ENCODE assay signal across 13 cellular contexts in the genomic region with DNA sequence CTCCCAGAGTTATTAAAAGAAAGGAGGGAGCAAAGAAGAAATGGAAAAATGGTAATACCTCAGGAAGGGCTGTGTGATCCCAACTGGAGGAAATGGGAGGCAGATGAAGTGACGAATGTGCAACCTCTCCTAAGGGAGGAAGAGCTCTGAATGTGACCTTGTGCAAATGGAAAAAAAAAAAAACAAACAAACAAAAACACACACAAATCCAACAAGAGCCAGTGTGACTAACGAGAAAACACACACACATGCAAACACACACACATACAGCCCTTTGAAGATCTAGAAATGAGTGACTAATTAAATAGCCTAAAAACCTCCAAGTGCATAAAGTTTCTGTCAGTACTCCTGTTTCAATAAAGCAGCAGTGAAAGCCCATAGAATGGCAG. TPM values are rescaled to one million over a fixed set of nuclear protein-coding genes. Genes with fewer than 3 reads are reported as not detected.
DNase-seq lines count a peak whose midpoint lies in the region; ATAC-seq, FAIRE-seq and TF ChIP-seq lines count a peak whose summit lies in the region.
"Had no signal": no experiment of that assay in that cellular context is flagged by ENCODE, and none has a peak within 500 bp of the region (broad histone marks: within the 10 kb centered on the region; RNA-seq: fewer than 3 reads in every experiment).

No MANE protein-coding gene starts in this region.

- H3K56ac ChIP-seq in H1 (replicated peaks; ENCODE audit: insufficient read length, low read depth, low read length), result no peak overlapping the region

- H3K27ac ChIP-seq in ACC112 (ENCODE audit: low read depth, low read length) (peak overlapping the region; percentile 85), H1 (ENCODE audit: low read depth, low read length) (no peak overlapping the region)
- no peak overlapping the region for H3K27ac ChIP-seq in naive thymus-derived CD4-positive, alpha-beta T cell (ENCODE audit: low read depth, low read length)

- H3K4me1 Mint-ChIP-seq in nephron progenitor cell, result peaks cover 15% of the 10 kb centered on the region
- H3K4me1 Mint-ChIP-seq in naive thymus-derived CD4-positive, alpha-beta T cell, result peaks cover 0 to 8% (median 0%) of the 10 kb centered on the region in 7 donors
- no peaks in the 10 kb centered on the region for H3K4me1 Mint-ChIP-seq in activated naive CD8-positive, alpha-beta T cell treated with anti-CD3 and anti-CD28 coated beads, Interleukin-2, amount 50 U/mL, for 24 hours

- peak; percentile 78 for DNase-seq in M059J (ENCODE audit: low read depth)
- no peak for DNase-seq in H1 (ENCODE audit: low read depth in 1 of 2, low spot score in 2 of 2)
- no peak for DNase-seq in nephron progenitor cell
- no peak for DNase-seq in naive thymus-derived CD4-positive, alpha-beta T cell
- no peak for DNase-seq in activated naive CD8-positive, alpha-beta T cell treated with anti-CD3 and anti-CD28 coated beads, Interleukin-2, amount 50 U/mL, for 24 hours
- DNase-seq in NCI-H748 (lab: John Stamatoyannopoulos, UW; ENCODE audit: unreplicated experiment), result no peak
- DNase-seq: activated T-cell treated with anti-CD3 and anti-CD28 coated beads, Interleukin-2, amount 50 U/mL, for 4 hours; BE2C; NCI-H146 had no signal

- H2BK20ac ChIP-seq in H1 (ENCODE audit: low read length), result no peak overlapping the region

- H4K91ac ChIP-seq in H1 (replicated peaks; ENCODE audit: insufficient read length, low read length), result no peak overlapping the region

- H3K23me2 ChIP-seq in H1 (ENCODE audit: low read depth, low read length), result no peaks in the 10 kb centered on the region

- no peaks in the 10 kb centered on the region for H4K20me1 ChIP-seq in H1 (replicated peaks in 1 of 2; ENCODE audit: control insufficient read depth in 1 of 2, insufficient read depth in 2 of 2, low read length in 2 of 2)

- H3K9me3 Mint-ChIP-seq in nephron progenitor cell, result peaks cover 3% of the 10 kb centered on the region
- peaks cover 2 to 15% (median 7%) of the 10 kb centered on the region in 11 donors for H3K9me3 Mint-ChIP-seq in naive thymus-derived CD4-positive, alpha-beta T cell
- peaks cover 16% of the 10 kb centered on the region for H3K9me3 Mint-ChIP-seq in activated naive CD8-positive, alpha-beta T cell treated with anti-CD3 and anti-CD28 coated beads, Interleukin-2, amount 50 U/mL, for 24 hours

- H3K4me3 Mint-ChIP-seq in nephron progenitor cell, result peak overlapping the region; percentile 53
- no peak overlapping the region for H3K4me3 Mint-ChIP-seq in naive thymus-derived CD4-positive, alpha-beta T cell
- H3K4me3 Mint-ChIP-seq in activated naive CD8-positive, alpha-beta T cell treated with anti-CD3 and anti-CD28 coated beads, Interleukin-2, amount 50 U/mL, for 24 hours, result no peak overlapping the region
- H3K4me3 Mint-ChIP-seq: activated T-cell treated with anti-CD3 and anti-CD28 coated beads, Interleukin-2, amount 50 U/mL, for 4 hours had no signal

- no peak overlapping the region for H2AK5ac ChIP-seq in H1 (ENCODE audit: low read depth, low read length)

- no peaks in the 10 kb centered on the region for H3K79me1 ChIP-seq in H1 (ENCODE audit: low read depth, low read length)

- POLR2A ChIA-PET in H1 (lab: Charles Lee; ENCODE audit: partially characterized antibody), result interaction anchor here (1.0 to 3.9 kb wide), 6 partner anchors 12 to 51 kb away, joined by 3 to 20 read pairs (median 8); partner anchors contain the start of gene CCN1
- POLR2A ChIA-PET in naive thymus-derived CD4-positive, alpha-beta T cell (lab: Charles Lee), result no interaction called here

- H2BK120ac ChIP-seq in H1 (replicated peaks; ENCODE audit: low read depth, low read length), result no peak overlapping the region

- peaks cover 26% of the 10 kb centered on the region for H3K36me3 Mint-ChIP-seq in nephron progenitor cell (ENCODE audit: low read depth)
- peaks cover 12 to 85% (median 69%) of the 10 kb centered on the region in 5 donors for H3K36me3 Mint-ChIP-seq in naive thymus-derived CD4-positive, alpha-beta T cell
- peaks cover 43% of the 10 kb centered on the region for H3K36me3 Mint-ChIP-seq in activated naive CD8-positive, alpha-beta T cell treated with anti-CD3 and anti-CD28 coated beads, Interleukin-2, amount 50 U/mL, for 24 hours (ENCODE audit: low read depth)

- TF ChIP-seq EP300 in H1 (IDR thresholded peaks at IDR 0.05; ENCODE audit: borderline replicate concordance in 1 of 2, low read depth in 2 of 2, low read length in 2 of 2), result no peak

- H3K9me3 ChIP-seq in H1 (ENCODE audit: insufficient read depth in 2 of 2, low read depth in 1 of 2, low read length in 1 of 2), result no peaks in the 10 kb centered on the region
- H3K9me3 ChIP-seq in naive thymus-derived CD4-positive, alpha-beta T cell (ENCODE audit: control insufficient read depth in 2 of 3, low read length in 3 of 3), result no peaks in the 10 kb centered on the region
- H3K9me3 ChIP-seq: BE2C had no signal

- 0 out of 2 replicates have a peak overlapping the region, but pooled peaks have one; percentile 62 for H2BK12ac ChIP-seq in H1 (ENCODE audit: low read depth, low read length)

- H3K4ac ChIP-seq in H1 (replicated peaks; ENCODE audit: insufficient read length, low read depth, low read length), result no peak overlapping the region

- no peak overlapping the region for H3K9ac ChIP-seq in H1 (replicated peaks in 1 of 4; ENCODE audit: extremely low read depth in 1 of 4, low read depth in 3 of 4, low read length in 3 of 4)

- peak overlapping the region in 1 of 2 experiments; percentile 29; a peak in 2 of 4 replicates for H3K4me2 ChIP-seq in H1 (ENCODE audit: insufficient read depth in 1 of 2, low read depth in 2 of 2, low read length in 2 of 2)

- FAIRE-seq in H1 (lab: Jason Lieb, UNC), result no peak
- FAIRE-seq: G401.6 had no signal

- H3K4me1 ChIP-seq in ACC112 (ENCODE audit: control insufficient read depth, insufficient read depth, low read length, unreplicated experiment), result peaks cover 34% of the 10 kb centered on the region
- peaks cover 3 to 11% (median 6%) of the 10 kb centered on the region in 4 experiments; a peak in 6 of 7 replicates for H3K4me1 ChIP-seq in H1 (replicated peaks in 1 of 4; ENCODE audit: control insufficient read depth in 3 of 4, insufficient read depth in 4 of 4, low read length in 3 of 4)
- no peaks in the 10 kb centered on the region for H3K4me1 ChIP-seq in naive thymus-derived CD4-positive, alpha-beta T cell (ENCODE audit: control insufficient read depth in 2 of 2, insufficient read depth in 2 of 2, low read length in 2 of 2)
- H3K4me1 ChIP-seq: BE2C had no signal

- no peaks in the 10 kb centered on the region for H3K27me3 ChIP-seq in ACC112 (ENCODE audit: insufficient read depth, low read length)
- H3K27me3 ChIP-seq in H1 (replicated peaks in 1 of 4; ENCODE audit: control insufficient read depth in 3 of 4, extremely low read depth in 1 of 4, insufficient read depth in 3 of 4, low read length in 3 of 4), result no peaks in the 10 kb centered on the region
- H3K27me3 ChIP-seq in naive thymus-derived CD4-positive, alpha-beta T cell (ENCODE audit: control insufficient read depth in 2 of 2, insufficient read depth in 2 of 2, low read length in 2 of 2), result no peaks in the 10 kb centered on the region
- H3K27me3 ChIP-seq: BE2C, cardiac muscle cell had no signal

- TF ChIP-seq CTCF in H1 (IDR thresholded peaks at IDR 0.05; ENCODE audit: control extremely low read depth in 1 of 3, insufficient read depth in 1 of 3, low read depth in 1 of 3, low read length in 3 of 3) (no peak), nephron progenitor cell (IDR thresholded peaks at IDR 0.05) (no peak)

- H3K27me3 Mint-ChIP-seq in nephron progenitor cell (ENCODE audit: low read depth, poor library complexity), result peaks cover 3% of the 10 kb centered on the region
- H3K27me3 Mint-ChIP-seq in naive thymus-derived CD4-positive, alpha-beta T cell, result no peaks in the 10 kb centered on the region
- H3K27me3 Mint-ChIP-seq in activated naive CD8-positive, alpha-beta T cell treated with anti-CD3 and anti-CD28 coated beads, Interleukin-2, amount 50 U/mL, for 24 hours, result no peaks in the 10 kb centered on the region

- ATAC-seq in naive thymus-derived CD4-positive, alpha-beta T cell, result no peak
- no peak for ATAC-seq in activated naive CD8-positive, alpha-beta T cell treated with anti-CD3 and anti-CD28 coated beads, Interleukin-2, amount 50 U/mL, for 24 hours
- ATAC-seq in HG03280 (IDR thresholded peaks at IDR 0.05; ENCODE audit: unreplicated experiment), result no peak
- ATAC-seq: activated T-cell treated with anti-CD3 and anti-CD28 coated beads, Interleukin-2, amount 50 U/mL, for 4 hours had no signal

- H3K27ac Mint-ChIP-seq in nephron progenitor cell, result peak overlapping the region; percentile 99
- no peak overlapping the region for H3K27ac Mint-ChIP-seq in naive thymus-derived CD4-positive, alpha-beta T cell
- no peak overlapping the region for H3K27ac Mint-ChIP-seq in activated naive CD8-positive, alpha-beta T cell treated with anti-CD3 and anti-CD28 coated beads, Interleukin-2, amount 50 U/mL, for 24 hours

- 78% methylated on average over 2 of the region's 2 CpGs; no CpG with 5 or more reads in 1 of the 2 experiments for WGBS in H1 (ENCODE audit: extremely low coverage in 1 of 2, insufficient coverage in 1 of 2, insufficient read length in 1 of 2, insufficient replicate concordance in 2 of 2, low coverage in 1 of 2, low lambda C conversion rate in 2 of 2, missing lambda C conversion rate in 1 of 2), 2 experiments

- intact Hi-C loops in naive thymus-derived CD4-positive, alpha-beta T cell (cut with micrococcal nuclease), result no loop called here

- H4K5ac ChIP-seq in H1 (ENCODE audit: insufficient read length, low read depth, low read length), result no peak overlapping the region

- H2BK15ac ChIP-seq in H1 (ENCODE audit: low read length), result no peak overlapping the region

- H3K4me3 ChIP-seq in ACC112 (ENCODE audit: low read depth, low read length) (peak overlapping the region; percentile 57; the same call in 1 of the 2 replicates), H1 (ENCODE audit: extremely low read depth in 1 of 4, insufficient read depth in 2 of 4, low read depth in 3 of 4, low read length in 4 of 4) (no peak overlapping the region)
- H3K4me3 ChIP-seq in naive thymus-derived CD4-positive, alpha-beta T cell (ENCODE audit: low read length), result no peak overlapping the region
- H3K4me3 ChIP-seq: cardiac muscle cell had no signal

- no peak overlapping the region for H3K18ac ChIP-seq in H1 (ENCODE audit: extremely low read depth, low read length)

- no peak for TF ChIP-seq POLR2A in H1 (IDR thresholded peaks at IDR 0.05; ENCODE audit: control extremely low read depth in 1 of 2, low read depth in 2 of 2, low read length in 2 of 2)

- CTCF ChIA-PET in H1 (lab: Charles Lee; ENCODE audit: partially characterized antibody), result interaction anchor here (1.0 to 4.8 kb wide), 8 partner anchors 12 to 166 kb away, joined by 3 to 42 read pairs (median 4); no protein-coding TSS in a partner anchor
- CTCF ChIA-PET in naive thymus-derived CD4-positive, alpha-beta T cell (lab: Charles Lee), result no interaction called here

- H3K36me3 ChIP-seq in ACC112 (ENCODE audit: insufficient read depth, low read length) (peaks cover 1% of the 10 kb centered on the region), H1 (ENCODE audit: control insufficient read depth in 2 of 4, insufficient read depth in 4 of 4, low read length in 3 of 4) (no peaks in the 10 kb centered on the region)
- peaks cover 0 to 16% (median 4%) of the 10 kb centered on the region in 3 experiments for H3K36me3 ChIP-seq in naive thymus-derived CD4-positive, alpha-beta T cell (ENCODE audit: control insufficient read depth in 2 of 3, insufficient read depth in 3 of 3, low read length in 3 of 3)
- H3K36me3 ChIP-seq: BE2C, cardiac muscle cell had no signal

- H2BK5ac ChIP-seq in H1 (ENCODE audit: low read depth, low read length), result peak overlapping the region; percentile 79; the same call in 1 of the 2 replicates

- TF ChIP-seq RAD21 in H1 (IDR thresholded peaks at IDR 0.05 in 1 of 2, conservative IDR thresholded peaks at IDR 0.05 in 1 of 2; ENCODE audit: low read depth in 2 of 2, low read length in 2 of 2), result no peak

- H3K79me2 ChIP-seq in ACC112 (ENCODE audit: control insufficient read depth, insufficient read depth, low read length, unreplicated experiment) (no peaks in the 10 kb centered on the region), H1 (ENCODE audit: control insufficient read depth in 1 of 2, insufficient read depth in 2 of 2, low read length in 2 of 2) (no peaks in the 10 kb centered on the region)

- H2AFZ ChIP-seq in ACC112 (ENCODE audit: low read length, unreplicated experiment) (peak overlapping the region; percentile 0), H1 (ENCODE audit: low read length) (no peak overlapping the region)

- H3K23ac ChIP-seq in H1 (ENCODE audit: insufficient read length), result no peak overlapping the region

- H3K14ac ChIP-seq in H1 (ENCODE audit: insufficient read length), result no peak overlapping the region

- H4K8ac ChIP-seq in H1 (ENCODE audit: extremely low read depth, insufficient read depth, low read length), result no peak overlapping the region

RNA-seq across cellular contexts. Expression of gene CCN1, which starts 49.0 kb away (rescaled TPM):
- 78.3 and 110 TPM in 2 replicates for total RNA-seq in M059J (2014; rRNA removed; shearing (Covaris generic))
- 108 and 113 TPM in 2 replicates for total RNA-seq in H1 (2021; fragmentation: NEBNext Ultra II Directional; extraction: Animal tissue kit (Norgen Biotek cat#: 25700))
- 19.1 and 29.7 TPM in 2 replicates for polyA plus RNA-seq in H1 (2011; rRNA removed)
- 36.4 TPM for polyA plus RNA-seq in H1 (2011; cell fraction: cytosol; rRNA removed)
- polyA plus RNA-seq in H1 (2011; cell fraction: nucleus; rRNA removed), result 106 TPM
- 58.2 to 88.4 TPM (median 74.4 TPM) in 4 replicates for polyA plus RNA-seq in H1 (2012, experiment 1 of 2)
- 84.1 TPM for polyA plus RNA-seq in H1 (2012, experiment 2 of 2)
- 122 TPM for polyA plus RNA-seq in H1 (2013, experiment 1 of 2)
- 139 TPM for polyA plus RNA-seq in H1 (2013, experiment 2 of 2)
- polyA minus RNA-seq in H1 (2011; rRNA and poly(A)+ RNA removed), result 18.3 and 33.7 TPM in 2 replicates
- polyA minus RNA-seq in H1 (2011; cell fraction: cytosol; rRNA and poly(A)+ RNA removed), result 37.7 TPM
- polyA minus RNA-seq in H1 (2011; cell fraction: nucleus; rRNA and poly(A)+ RNA removed), result 109 TPM
- total RNA-seq in naive thymus-derived CD4-positive, alpha-beta T cell, result not detected
- polyA plus RNA-seq in naive thymus-derived CD4-positive, alpha-beta T cell, result not detected

Comparison
In these comparisons a context has a peak if more than half of its experiments do, and no peak if none do; other contexts are left out.
1. RNA of gene CCN1, which starts 49.0 kb away (total RNA-seq): 108 to 113 TPM in H1 and 78.3 to 110 TPM in M059J; not detected in naive thymus-derived CD4-positive, alpha-beta T cell; every median in the first group is over 10 times any median in the second.